ENCODE assay signal across 8 cellular contexts in genomic region chr17:62065611-62066468, GRCh38. TPM values are rescaled to one million over a fixed set of nuclear protein-coding genes. Genes with fewer than 3 reads are reported as not detected.
DNase-seq lines count a peak whose midpoint lies in the region; ATAC-seq and TF ChIP-seq lines count a peak whose summit lies in the region.

No MANE protein-coding gene starts in this region.

- H3K36me3 Mint-ChIP-seq in activated naive CD4-positive, alpha-beta T cell treated with anti-CD3 and anti-CD28 coated beads, Interleukin-2, amount 50 U/mL, for 24 hours: peaks cover 6% of the 10 kb centered on the region

- H3K4me1 ChIP-seq in suprapubic skin: peaks cover 31% of the 10 kb centered on the region

- H3K27me3 Mint-ChIP-seq in activated naive CD4-positive, alpha-beta T cell treated with anti-CD3 and anti-CD28 coated beads, Interleukin-2, amount 50 U/mL, for 24 hours: no peaks in the 10 kb centered on the region

- peaks cover 18% of the 10 kb centered on the region for H3K36me3 ChIP-seq in SK-N-MC (ENCODE audit: insufficient read depth, low read length)
- no peaks in the 10 kb centered on the region for H3K36me3 ChIP-seq in suprapubic skin

- H3K27me3 ChIP-seq in suprapubic skin: no peaks in the 10 kb centered on the region

- peak; percentile 92 for ATAC-seq in HG02588 (IDR thresholded peaks at IDR 0.05; ENCODE audit: unreplicated experiment)

- H3K9me3 ChIP-seq in SK-N-MC (ENCODE audit: low read depth, low read length) (no peaks in the 10 kb centered on the region), suprapubic skin (no peaks in the 10 kb centered on the region)

- 1% methylated on average over 36 of the region's 51 CpGs for WGBS in suprapubic skin

- H3K4me3 ChIP-seq in SK-N-MC (peak overlapping the region; percentile 96), suprapubic skin (peak overlapping the region; percentile 95)

- no peaks in the 10 kb centered on the region for H3K9me3 Mint-ChIP-seq in activated naive CD4-positive, alpha-beta T cell treated with anti-CD3 and anti-CD28 coated beads, Interleukin-2, amount 50 U/mL, for 24 hours

- peak; percentile 65 to 78 for TF ChIP-seq POLR2A in suprapubic skin (IDR thresholded peaks at IDR 0.05)

- H3K4me1 Mint-ChIP-seq in activated naive CD4-positive, alpha-beta T cell treated with anti-CD3 and anti-CD28 coated beads, Interleukin-2, amount 50 U/mL, for 24 hours: peaks cover 29% of the 10 kb centered on the region

- peak; percentile 81 for TF ChIP-seq CTCF in GM10266 (IDR thresholded peaks at IDR 0.05; ENCODE audit: control insufficient read depth, insufficient read depth, low read depth, missing control alignments)
- peak; percentile 80 to 91 for TF ChIP-seq CTCF in suprapubic skin (IDR thresholded peaks at IDR 0.05)

- DNase-seq in GM10266 (ENCODE audit: extremely low spot score) (peak; percentile 99), NCI-H1048 (lab: John Stamatoyannopoulos, UW) (peak; percentile 97), SK-N-MC (ENCODE audit: low read depth, low spot score) (peak; percentile 71), globus pallidus (ENCODE audit: low spot score) (peak; percentile 99), nucleus accumbens (lab: John Stamatoyannopoulos, UW) (peak; percentile 67 to 99 (median 96)), suprapubic skin (ENCODE audit: low spot score in 2 of 2) (peak; percentile 100)

- no peak for TF ChIP-seq EP300 in suprapubic skin (IDR thresholded peaks at IDR 0.05)

- peak overlapping the region; percentile 97 for H3K9ac ChIP-seq in SK-N-MC (ENCODE audit: insufficient read length)

- peak overlapping the region; percentile 91 for H3K27ac ChIP-seq in SK-N-MC
- peak overlapping the region; percentile 99 for H3K27ac ChIP-seq in suprapubic skin

- H3K4me3 Mint-ChIP-seq in activated naive CD4-positive, alpha-beta T cell treated with anti-CD3 and anti-CD28 coated beads, Interleukin-2, amount 50 U/mL, for 24 hours: peak overlapping the region; percentile 95

- H3K27ac Mint-ChIP-seq in activated naive CD4-positive, alpha-beta T cell treated with anti-CD3 and anti-CD28 coated beads, Interleukin-2, amount 50 U/mL, for 24 hours: peak overlapping the region; percentile 98

RNA-seq across cellular contexts. Expression of gene MED13, which starts 0.8 kb away (rescaled TPM):
- total RNA-seq in suprapubic skin: 100 to 1,000 TPM in 1 of 4 donors, 10 to 100 TPM in 3; 58.8 to 129 (median 75.9) TPM

Comparison
In these comparisons a context has a peak if more than half of its experiments do, and no peak if none do; other contexts are left out.
1. Peak in every context shown above with its lines: DNase-seq, ATAC-seq, H3K4me3 ChIP-seq and H3K27ac ChIP-seq.